ENCODE assay signal across 18 cellular contexts in the genomic region with DNA sequence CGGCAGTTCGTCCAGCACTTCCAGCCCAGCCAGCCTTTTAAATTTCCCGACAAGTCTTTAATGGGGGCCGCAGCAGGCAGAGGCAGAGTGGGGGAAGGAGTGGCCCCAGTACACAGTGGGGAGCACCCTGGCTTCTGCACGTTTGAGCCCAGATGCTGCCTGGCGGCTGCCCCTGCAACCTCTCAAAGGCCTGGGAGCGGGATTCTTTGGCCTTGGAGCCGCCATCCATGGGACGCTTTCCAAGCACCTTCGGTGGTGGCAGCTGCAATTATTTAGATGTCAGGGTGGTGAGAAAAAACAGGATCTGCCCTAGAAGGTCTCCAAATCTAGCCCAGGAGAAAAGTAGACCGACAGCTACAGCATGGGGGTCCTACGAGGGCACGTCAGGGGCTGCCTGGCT. TPM values are rescaled to one million over a fixed set of nuclear protein-coding genes. Genes with fewer than 3 reads are reported as not detected.
DNase-seq lines count a peak whose midpoint lies in the region; ATAC-seq and TF ChIP-seq lines count a peak whose summit lies in the region.
"Had no signal": no experiment of that assay in that cellular context is flagged by ENCODE, and none has a peak within 500 bp of the region (broad histone marks: within the 10 kb centered on the region; RNA-seq: fewer than 3 reads in every experiment).

No MANE protein-coding gene starts in this region.

- TF ChIP-seq CTCF in body of pancreas (IDR thresholded peaks at IDR 0.05) (no peak), lower lobe of right lung (IDR thresholded peaks at IDR 0.05) (no peak), tibial artery (IDR thresholded peaks at IDR 0.05) (no peak), upper lobe of right lung (IDR thresholded peaks at IDR 0.05) (no peak)

- WGBS in body of pancreas, 2 donors = 54 to 80% methylated on average over 8 to 13 of the region's 13 CpGs

- no peaks in the 10 kb centered on the region for H3K27me3 ChIP-seq in body of pancreas
- no peaks in the 10 kb centered on the region for H3K27me3 ChIP-seq in lower lobe of right lung (ENCODE audit: low read depth)
- peaks cover 0 to 24% of the 10 kb centered on the region in 2 donors for H3K27me3 ChIP-seq in tibial artery
- H3K27me3 ChIP-seq in upper lobe of right lung = no peaks in the 10 kb centered on the region

- no peak for TF ChIP-seq POLR2A in body of pancreas (IDR thresholded peaks at IDR 0.05)

- no peaks in the 10 kb centered on the region for H3K36me3 ChIP-seq in body of pancreas (replicated peaks in 1 of 2; ENCODE audit: insufficient read depth in 1 of 2, low read depth in 2 of 2)
- no peaks in the 10 kb centered on the region for H3K36me3 ChIP-seq in lower lobe of right lung
- no peaks in the 10 kb centered on the region for H3K36me3 ChIP-seq in tibial artery
- H3K36me3 ChIP-seq in upper lobe of right lung = no peaks in the 10 kb centered on the region

- no peak for ATAC-seq in body of pancreas
- ATAC-seq in lower lobe of right lung = no peak
- no peak for ATAC-seq in upper lobe of right lung
- ATAC-seq in HG02763 (IDR thresholded peaks at IDR 0.05; ENCODE audit: unreplicated experiment) = no peak
- ATAC-seq: left colon had no signal

- intact Hi-C loops in body of pancreas (cut with DNase I) = no loop called here
- intact Hi-C loops in lower lobe of right lung (cut with DNase I) = no loop called here
- intact Hi-C loops in tibial artery (cut with DNase I; ENCODE audit: low total_unique reads) = no loop called here
- intact Hi-C loops in upper lobe of right lung (cut with DNase I) = no loop called here

- H3K27ac ChIP-seq in body of pancreas = peak overlapping the region in 3 of 4 donors; percentile 0 to 56 (median 41)
- H3K27ac ChIP-seq in lower lobe of right lung = no peak overlapping the region
- no peak overlapping the region for H3K27ac ChIP-seq in tibial artery
- H3K27ac ChIP-seq in upper lobe of right lung = no peak overlapping the region
- H3K27ac ChIP-seq: epithelial cell of prostate, parathyroid adenoma, skin epidermis had no signal

- H3K4me1 ChIP-seq in body of pancreas (peaks cover 24% of the 10 kb centered on the region), lower lobe of right lung (peaks cover 14% of the 10 kb centered on the region), tibial artery (no peaks in the 10 kb centered on the region), upper lobe of right lung (peaks cover 8% of the 10 kb centered on the region)

- DNase-seq in activated effector memory CD4-positive, alpha-beta T cell treated with anti-CD3 and anti-CD28 coated beads, Interleukin-2, amount 50 U/mL, for 16 hours = peak; percentile 28
- DNase-seq in activated effector memory CD4-positive, alpha-beta T cell treated with Interleukin-2 at 50 U/mL for 16 hours = no peak
- DNase-seq in body of pancreas = peak in 2 of 4 donors; percentile 25 to 26
- DNase-seq in lower lobe of right lung = peak; percentile 25
- DNase-seq in tibial artery = peak; percentile 10 to 28
- no peak for DNase-seq in stimulated activated CD4-positive, alpha-beta T cell treated with anti-CD3 and anti-CD28 coated beads, Interleukin-12 subunit alpha, Interleukin-12 subunit beta, amount 100 ng/mL, for 4 hours
- no peak for DNase-seq in upper lobe of right lung
- DNase-seq: activated CD4-positive, CD25-positive, alpha-beta regulatory T cell; activated gamma-delta T cell; CD4-positive, CD25-positive, alpha-beta regulatory T cell; foreskin melanocyte; NCI-H1092 treated with DMSO at 0.1 percent for 48 hours; NCI-H2081 had no signal

- H3K4me3 ChIP-seq in body of pancreas (no peak overlapping the region), lower lobe of right lung (no peak overlapping the region), tibial artery (no peak overlapping the region), upper lobe of right lung (no peak overlapping the region)
- H3K4me3 ChIP-seq: skin epidermis had no signal

- H3K9me3 ChIP-seq in body of pancreas = no peaks in the 10 kb centered on the region
- peaks cover 22% of the 10 kb centered on the region for H3K9me3 ChIP-seq in lower lobe of right lung
- H3K9me3 ChIP-seq in tibial artery = peaks cover 0 to 13% (median 10%) of the 10 kb centered on the region in 3 donors
- H3K9me3 ChIP-seq in upper lobe of right lung = peaks cover 7% of the 10 kb centered on the region

RNA-seq across cellular contexts. Expression of gene FAM222A, which starts 46.0 kb away (rescaled TPM):
- total RNA-seq in body of pancreas = 10 to 100 TPM in 1 of 2 donors, 1 to 10 TPM in 1; 8.0 to 16.2 TPM
- 2.4 TPM for total RNA-seq in lower lobe of right lung
- 6.2 TPM for total RNA-seq in upper lobe of right lung

Comparison
In these comparisons a context has a peak if more than half of its experiments do, and no peak if none do; other contexts are left out.
1. DNase-seq: peak in activated effector memory CD4-positive, alpha-beta T cell treated with anti-CD3 and anti-CD28 coated beads, Interleukin-2, amount 50 U/mL, for 16 hours (single experiment), lower lobe of right lung (single experiment) and tibial artery (2 of 2); none in activated effector memory CD4-positive, alpha-beta T cell treated with Interleukin-2 at 50 U/mL for 16 hours (single experiment), stimulated activated CD4-positive, alpha-beta T cell treated with anti-CD3 and anti-CD28 coated beads, Interleukin-12 subunit alpha, Interleukin-12 subunit beta, amount 100 ng/mL, for 4 hours (single experiment) and upper lobe of right lung (single experiment).
2. H3K27ac ChIP-seq: peak in body of pancreas (3 of 4); none in lower lobe of right lung (single experiment), tibial artery (0 of 2) and upper lobe of right lung (single experiment).